Comparison of ENCODE assay signal across 24 cellular contexts in the genomic region with DNA sequence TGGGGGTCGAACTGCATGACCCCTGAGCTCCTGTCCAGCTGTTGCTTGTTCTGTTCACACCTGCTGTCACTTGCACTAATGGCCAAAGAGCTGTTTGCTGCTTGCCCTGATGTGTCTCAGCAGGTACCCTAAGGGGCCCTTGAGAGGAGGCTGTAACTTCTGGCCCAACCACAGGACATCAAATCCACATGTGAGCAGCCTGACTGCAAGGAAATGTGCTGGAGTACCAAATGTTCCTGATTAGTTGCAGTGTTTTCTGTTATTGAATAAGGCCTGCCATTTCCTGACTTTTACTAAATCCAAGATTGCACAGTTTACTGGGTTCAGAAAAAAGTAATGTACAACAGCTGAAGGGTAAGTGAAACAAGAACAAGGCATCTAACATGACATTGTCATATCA.
"Had no signal": no experiment of that assay in that cellular context is flagged by ENCODE, and none has a peak within 500 bp of the region (broad histone marks: within the 10 kb centered on the region; RNA-seq: fewer than 3 reads in every experiment).

No MANE protein-coding gene starts in this region.

- H3K27ac Mint-ChIP-seq: activated CD4-positive, alpha-beta T cell treated with anti-CD3 and anti-CD28 coated beads, Interleukin-2, amount 10 ng/mL, durations not matched to agents 7 days and 5 days; activated CD8-positive, alpha-beta memory T cell treated with anti-CD3 and anti-CD28 coated beads, Interleukin-2, amount 10 ng/mL, durations not matched to agents 7 days and 5 days; activated CD8-positive, alpha-beta T cell treated with anti-CD3 and anti-CD28 coated beads for 36 hours; activated naive CD4-positive, alpha-beta T cell treated with anti-CD3 and anti-CD28 coated beads, Interleukin-2, amount 10 ng/mL, durations not matched to agents 7 days and 5 days; dendritic cell treated with granulocyte-macrophage colony-stimulating factor and Interleukin-4, amounts not matched to agents 40 ng/mL and 50 ng/mL, for 4 days; natural killer cell treated with Interleukin-12 subunit alpha and Interleukin-12 subunit beta and Interleukin-15 and Interleukin-18, amount 100 ng/mL, for 72 hours had no signal

- H3K9me3 ChIP-seq: body of pancreas, prostate gland, thyroid gland, upper lobe of right lung had no signal

- FAIRE-seq: kidney had no signal

- H3K36me3 ChIP-seq: cardiac muscle cell, prostate gland, thyroid gland, upper lobe of right lung had no signal

- ATAC-seq: activated CD8-positive, alpha-beta memory T cell treated with anti-CD3 and anti-CD28 coated beads, Interleukin-2, amount 10 ng/mL, durations not matched to agents 7 days and 5 days; activated CD8-positive, alpha-beta T cell treated with anti-CD3 and anti-CD28 coated beads for 36 hours; body of pancreas; esophagus mucosa; foreskin keratinocyte; left lobe of liver; natural killer cell treated with Interleukin-12 subunit alpha and Interleukin-12 subunit beta and Interleukin-15 and Interleukin-18, amount 100 ng/mL, for 72 hours; stimulated activated naive CD8-positive, alpha-beta T cell treated with anti-CD3 and anti-CD28 coated beads, Interleukin-15, Interleukin-2, amounts not matched to agents 100 U/mL and 50 U/mL, for 24 hours; upper lobe of right lung had no signal

- H3K4me1 ChIP-seq: body of pancreas, foreskin keratinocyte, prostate gland, thyroid gland had no signal

- H3K9me3 Mint-ChIP-seq: dendritic cell treated with granulocyte-macrophage colony-stimulating factor and Interleukin-4, amounts not matched to agents 40 ng/mL and 50 ng/mL, for 4 days had no signal

- H3K4me3 ChIP-seq: body of pancreas, cardiac muscle cell, prostate gland, thyroid gland, upper lobe of right lung had no signal

- H3K27ac ChIP-seq: body of pancreas, cardiac muscle cell, foreskin keratinocyte, prostate gland, thyroid gland, upper lobe of right lung had no signal

- DNase-seq: activated CD4-positive, alpha-beta T cell treated with anti-CD3 and anti-CD28 coated beads, Interleukin-2, amount 10 ng/mL, durations not matched to agents 7 days and 5 days; activated CD8-positive, alpha-beta memory T cell treated with anti-CD3 and anti-CD28 coated beads, Interleukin-2, amount 10 ng/mL, durations not matched to agents 7 days and 5 days; activated CD8-positive, alpha-beta T cell treated with anti-CD3 and anti-CD28 coated beads for 36 hours; activated effector memory CD4-positive, alpha-beta T cell treated with anti-CD3 and anti-CD28 coated beads, Interleukin-2, amount 50 U/mL, for 16 hours; activated naive CD4-positive, alpha-beta T cell treated with anti-CD3 and anti-CD28 coated beads, Interleukin-2, amount 10 ng/mL, durations not matched to agents 7 days and 5 days; activated T-cell treated with anti-CD3 and anti-CD28 coated beads for 4 hours; anterior cingulate cortex; body of pancreas; effector CD8-positive, alpha-beta T cell; foreskin keratinocyte; kidney; midbrain; stimulated activated CD4-positive, alpha-beta T cell treated with anti-CD3 and anti-CD28 coated beads, Interleukin-12 subunit alpha, Interleukin-12 subunit beta, amount 100 ng/mL, for 4 hours; stimulated activated CD4-positive, alpha-beta T cell treated with anti-CD3 and anti-CD28 coated beads, Interleukin-4, amount 100 ng/mL, for 4 hours; stimulated activated naive CD8-positive, alpha-beta T cell treated with anti-CD3 and anti-CD28 coated beads, Interleukin-15, Interleukin-2, amounts not matched to agents 100 U/mL and 50 U/mL, for 24 hours; substantia nigra; thyroid gland; upper lobe of right lung had no signal

- H3K4me3 Mint-ChIP-seq: activated CD4-positive, alpha-beta T cell treated with anti-CD3 and anti-CD28 coated beads, Interleukin-2, amount 10 ng/mL, durations not matched to agents 7 days and 5 days; activated CD8-positive, alpha-beta memory T cell treated with anti-CD3 and anti-CD28 coated beads, Interleukin-2, amount 10 ng/mL, durations not matched to agents 7 days and 5 days; activated CD8-positive, alpha-beta T cell treated with anti-CD3 and anti-CD28 coated beads for 36 hours; activated naive CD4-positive, alpha-beta T cell treated with anti-CD3 and anti-CD28 coated beads, Interleukin-2, amount 10 ng/mL, durations not matched to agents 7 days and 5 days; dendritic cell treated with granulocyte-macrophage colony-stimulating factor and Interleukin-4, amounts not matched to agents 40 ng/mL and 50 ng/mL, for 4 days; natural killer cell treated with Interleukin-12 subunit alpha and Interleukin-12 subunit beta and Interleukin-15 and Interleukin-18, amount 100 ng/mL, for 72 hours had no signal

- H3K27me3 ChIP-seq: body of pancreas, cardiac muscle cell, foreskin keratinocyte, thyroid gland, upper lobe of right lung had no signal
